Comparison of ENCODE assay signal across 8 cellular contexts in the genomic region with DNA sequence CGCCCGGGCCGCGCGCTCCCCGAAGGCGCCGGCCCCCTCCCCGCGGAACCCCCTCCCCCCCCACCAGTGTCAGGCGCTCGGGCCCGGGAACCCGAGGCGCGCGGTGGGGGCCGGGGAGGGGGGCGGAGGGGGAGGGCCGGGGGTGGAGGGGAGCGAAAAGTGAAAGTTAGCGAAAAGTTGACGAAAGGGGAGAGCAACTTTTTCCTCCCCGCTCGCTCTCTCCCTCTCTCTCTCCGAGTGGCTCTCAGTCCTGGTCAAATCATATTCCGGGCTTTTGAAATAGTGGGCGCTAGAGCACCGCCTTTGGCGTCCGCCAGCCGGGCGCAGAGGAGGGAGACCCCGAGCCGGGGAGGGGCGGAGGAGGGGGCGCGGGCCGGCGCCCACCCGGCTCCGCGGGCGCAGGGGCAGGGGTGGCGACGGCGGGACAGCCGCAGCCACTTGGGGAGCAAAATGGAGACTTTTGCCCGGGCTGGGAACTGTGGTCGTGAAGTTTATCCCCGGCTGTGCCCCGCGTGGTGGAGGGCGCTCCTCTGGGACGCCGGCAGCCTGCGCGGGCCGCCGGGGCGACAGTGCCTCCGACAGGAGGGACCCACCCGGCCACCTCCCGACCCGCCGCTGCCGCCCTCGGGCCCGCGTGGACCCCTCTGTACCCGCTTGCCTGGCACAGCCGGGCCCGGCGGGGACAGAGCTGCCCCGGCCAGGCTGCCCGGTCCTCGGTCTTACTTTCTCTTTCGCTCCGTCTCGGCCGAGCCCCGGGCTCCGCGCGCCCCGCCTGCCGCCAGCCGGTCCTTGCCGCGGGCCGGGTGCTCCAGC. TPM values are rescaled to one million over a fixed set of nuclear protein-coding genes. Genes with fewer than 3 reads are reported as not detected.
DNase-seq lines count a peak whose midpoint lies in the region; ATAC-seq and TF ChIP-seq lines count a peak whose summit lies in the region.

No MANE protein-coding gene starts in this region.

- H4K20me1 ChIP-seq in MM.1S (ENCODE audit: insufficient read depth, low read length): no peaks in the 10 kb centered on the region

- H3K4me1 Mint-ChIP-seq in Calu3 (ENCODE audit: low read depth, unreplicated experiment) (no peaks in the 10 kb centered on the region), chondrocyte (ENCODE audit: low read depth) (peaks cover 12% of the 10 kb centered on the region)
- H3K4me1 Mint-ChIP-seq in stimulated activated naive B cell treated with anti-CD40 and anti-IgM and Interleukin-4, amounts not matched to agents 10 μg/mL and 1 μg/mL and 100 μg/mL, for 72 hours: peaks cover 4 to 18% of the 10 kb centered on the region in 2 donors

- TF ChIP-seq CTCF in Calu3 (IDR thresholded peaks at IDR 0.05; ENCODE audit: unreplicated experiment) (no peak), NB4 (IDR thresholded peaks at IDR 0.05; ENCODE audit: low read depth, low read length) (peak; percentile 2), chondrocyte (IDR thresholded peaks at IDR 0.05) (peak; percentile 83), MM.1S (IDR thresholded peaks at IDR 0.05; ENCODE audit: low read length) (no peak)

- H3K9ac ChIP-seq in MM.1S (ENCODE audit: low read length): no peak overlapping the region

- peaks cover 47% of the 10 kb centered on the region for H3K27me3 Mint-ChIP-seq in Calu3 (ENCODE audit: unreplicated experiment)
- H3K27me3 Mint-ChIP-seq in chondrocyte (ENCODE audit: low read depth): peaks cover 12% of the 10 kb centered on the region
- H3K27me3 Mint-ChIP-seq in stimulated activated naive B cell treated with anti-CD40 and anti-IgM and Interleukin-4, amounts not matched to agents 10 μg/mL and 1 μg/mL and 100 μg/mL, for 72 hours: peaks cover 27 to 63% of the 10 kb centered on the region in 2 donors

- H3K79me2 ChIP-seq in MM.1S (ENCODE audit: low read length): no peaks in the 10 kb centered on the region

- intact Hi-C loops in Calu3 (cut with micrococcal nuclease; ENCODE audit: unreplicated experiment) (no loop called here), left colon (cut with DNase I, micrococcal nuclease) (loop anchor here in 1 of 2 donors (10.0 kb wide), 1 partner anchor 65 kb away; no protein-coding TSS in a partner anchor)

- H3K27ac Mint-ChIP-seq in Calu3 (ENCODE audit: unreplicated experiment): no peak overlapping the region
- H3K27ac Mint-ChIP-seq in chondrocyte (ENCODE audit: unreplicated experiment): peak overlapping the region; percentile 77
- H3K27ac Mint-ChIP-seq in stimulated activated naive B cell treated with anti-CD40 and anti-IgM and Interleukin-4, amounts not matched to agents 10 μg/mL and 1 μg/mL and 100 μg/mL, for 72 hours: no peak overlapping the region

- H3K36me3 ChIP-seq in MM.1S (replicated peaks; ENCODE audit: insufficient read depth, low read length): no peaks in the 10 kb centered on the region

- H3K9me2 ChIP-seq in MM.1S (replicated peaks; ENCODE audit: insufficient read depth, low read length): no peaks in the 10 kb centered on the region

- H3K36me3 Mint-ChIP-seq in Calu3 (ENCODE audit: insufficient read depth, unreplicated experiment): peaks cover 16% of the 10 kb centered on the region
- peaks cover 3% of the 10 kb centered on the region for H3K36me3 Mint-ChIP-seq in chondrocyte (ENCODE audit: low read depth)
- no peaks in the 10 kb centered on the region for H3K36me3 Mint-ChIP-seq in stimulated activated naive B cell treated with anti-CD40 and anti-IgM and Interleukin-4, amounts not matched to agents 10 μg/mL and 1 μg/mL and 100 μg/mL, for 72 hours

- H2AFZ ChIP-seq in MM.1S (ENCODE audit: low read length): no peak overlapping the region

- H3K27ac ChIP-seq in MM.1S (ENCODE audit: low read length): no peak overlapping the region

- peak; percentile 75 for ATAC-seq in left colon
- ATAC-seq in stimulated activated naive B cell treated with anti-CD40 and anti-IgM and Interleukin-4, amounts not matched to agents 10 μg/mL and 1 μg/mL and 100 μg/mL, for 72 hours (replicated peaks): peak; percentile 30 to 38
- ATAC-seq in GM21526 (IDR thresholded peaks at IDR 0.05; ENCODE audit: low FRiP score, unreplicated experiment): no peak
- no peak for ATAC-seq in GM19035 (IDR thresholded peaks at IDR 0.05; ENCODE audit: unreplicated experiment)

- H3K4me3 ChIP-seq in NB4 (ENCODE audit: low read depth, low read length): no peak overlapping the region
- no peak overlapping the region for H3K4me3 ChIP-seq in MM.1S (ENCODE audit: low read length)

- no peaks in the 10 kb centered on the region for H3F3A ChIP-seq in MM.1S (ENCODE audit: insufficient read depth, low read length)

- TF ChIP-seq POLR2A in NB4 (IDR thresholded peaks at IDR 0.05; ENCODE audit: extremely low read depth, insufficient read length): no peak

- no peaks in the 10 kb centered on the region for H3K9me3 Mint-ChIP-seq in Calu3 (ENCODE audit: low read depth, unreplicated experiment)
- H3K9me3 Mint-ChIP-seq in chondrocyte (ENCODE audit: low read depth): no peaks in the 10 kb centered on the region
- no peaks in the 10 kb centered on the region for H3K9me3 Mint-ChIP-seq in stimulated activated naive B cell treated with anti-CD40 and anti-IgM and Interleukin-4, amounts not matched to agents 10 μg/mL and 1 μg/mL and 100 μg/mL, for 72 hours

- H3K9me3 ChIP-seq in MM.1S (replicated peaks; ENCODE audit: insufficient read depth, low read length): no peaks in the 10 kb centered on the region

- H3K27me3 ChIP-seq in MM.1S (replicated peaks; ENCODE audit: insufficient read depth, low read length): peaks cover 84% of the 10 kb centered on the region

- H3K4me3 Mint-ChIP-seq in Calu3 (ENCODE audit: low read depth, unreplicated experiment) (peak overlapping the region; percentile 61), chondrocyte (ENCODE audit: unreplicated experiment) (peak overlapping the region; percentile 70)
- peak overlapping the region; percentile 73 to 76 for H3K4me3 Mint-ChIP-seq in stimulated activated naive B cell treated with anti-CD40 and anti-IgM and Interleukin-4, amounts not matched to agents 10 μg/mL and 1 μg/mL and 100 μg/mL, for 72 hours

- CTCF ChIA-PET in Calu3 (lab: Charles Lee): no interaction called here

- no peaks in the 10 kb centered on the region for H3K4me1 ChIP-seq in MM.1S (ENCODE audit: low read length)

- no peak overlapping the region for H3K4me2 ChIP-seq in MM.1S (ENCODE audit: low read depth, low read length)

- DNase-seq in Calu3: peak; percentile 42
- DNase-seq in NB4 (ENCODE audit: low read depth): peak; percentile 8
- peak; percentile 87 for DNase-seq in chondrocyte (ENCODE audit: low spot score)
- DNase-seq in left colon: peak in 1 of 2 donors; percentile 39
- DNase-seq in stimulated activated naive B cell treated with anti-CD40 and anti-IgM and Interleukin-4, amounts not matched to agents 10 μg/mL and 1 μg/mL and 100 μg/mL, for 72 hours: no peak
- DNase-seq in MM.1S: no peak

- BruUV-seq in Calu3 (replicated peaks; lab: Mats Ljungman, UMichigan): no TSS peak

RNA-seq across cellular contexts. Expression of gene PRDM16, which starts 0.7 kb away (rescaled TPM):
- total RNA-seq in Calu3 (2022): 0.09 and 0.66 TPM in 2 replicates
- 10.4 to 19.0 TPM (median 18.3 TPM) in 3 replicates for total RNA-seq in chondrocyte
- total RNA-seq in left colon: 1 to 10 TPM; 1.1 to 1.2 TPM

RNA-seq across cellular contexts. Expression of gene ACTRT2, which starts 48.4 kb away (rescaled TPM):
- total RNA-seq in Calu3 (2022) (not detected in 2 replicates), chondrocyte (not detected in 3 replicates), left colon (not detected)

Comparison
In these comparisons a context has a peak if more than half of its experiments do, and no peak if none do; other contexts are left out.
1. DNase-seq: peak in Calu3 (single experiment), NB4 (single experiment) and chondrocyte (single experiment); none in stimulated activated naive B cell treated with anti-CD40 and anti-IgM and Interleukin-4, amounts not matched to agents 10 μg/mL and 1 μg/mL and 100 μg/mL, for 72 hours (single experiment) and MM.1S (single experiment).
2. CTCF ChIP-seq: peak in NB4 (single experiment) and chondrocyte (single experiment); none in Calu3 (single experiment) and MM.1S (single experiment).
3. ATAC-seq: peak in left colon (single experiment) and stimulated activated naive B cell treated with anti-CD40 and anti-IgM and Interleukin-4, amounts not matched to agents 10 μg/mL and 1 μg/mL and 100 μg/mL, for 72 hours (2 of 2); none in GM21526 (single experiment) and GM19035 (single experiment).
4. Peak in every context shown above with its lines, with median percentiles within 50 percentile points of each other: H3K4me3 Mint-ChIP-seq.